Comparison of ENCODE assay signal across 1 cellular context in the genomic region with DNA sequence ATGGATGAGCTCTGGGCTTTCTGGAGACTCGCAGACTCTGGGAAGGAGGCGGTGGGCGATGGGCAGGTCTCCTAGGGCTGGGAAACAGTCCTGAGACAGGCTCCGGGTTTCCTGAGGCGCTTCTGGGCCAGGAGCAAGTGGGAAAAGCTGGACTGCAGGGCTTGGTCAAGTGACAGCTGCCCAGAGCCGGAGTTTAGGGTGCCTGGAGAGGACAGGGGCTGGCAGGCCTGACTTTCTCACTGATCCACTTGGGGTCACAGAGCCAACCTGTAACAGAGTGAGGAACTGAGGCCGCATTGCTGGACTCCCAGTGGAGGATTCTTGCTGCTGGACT.
TF ChIP-seq lines count a peak whose summit lies in the region.

No MANE protein-coding gene starts in this region.

TF ChIP-seq in GM23338, 12 proteins besides CTCF, POLR2A, EP300 and RAD21 (continued from another document):
- TF ChIP-seq, protein P1, sequence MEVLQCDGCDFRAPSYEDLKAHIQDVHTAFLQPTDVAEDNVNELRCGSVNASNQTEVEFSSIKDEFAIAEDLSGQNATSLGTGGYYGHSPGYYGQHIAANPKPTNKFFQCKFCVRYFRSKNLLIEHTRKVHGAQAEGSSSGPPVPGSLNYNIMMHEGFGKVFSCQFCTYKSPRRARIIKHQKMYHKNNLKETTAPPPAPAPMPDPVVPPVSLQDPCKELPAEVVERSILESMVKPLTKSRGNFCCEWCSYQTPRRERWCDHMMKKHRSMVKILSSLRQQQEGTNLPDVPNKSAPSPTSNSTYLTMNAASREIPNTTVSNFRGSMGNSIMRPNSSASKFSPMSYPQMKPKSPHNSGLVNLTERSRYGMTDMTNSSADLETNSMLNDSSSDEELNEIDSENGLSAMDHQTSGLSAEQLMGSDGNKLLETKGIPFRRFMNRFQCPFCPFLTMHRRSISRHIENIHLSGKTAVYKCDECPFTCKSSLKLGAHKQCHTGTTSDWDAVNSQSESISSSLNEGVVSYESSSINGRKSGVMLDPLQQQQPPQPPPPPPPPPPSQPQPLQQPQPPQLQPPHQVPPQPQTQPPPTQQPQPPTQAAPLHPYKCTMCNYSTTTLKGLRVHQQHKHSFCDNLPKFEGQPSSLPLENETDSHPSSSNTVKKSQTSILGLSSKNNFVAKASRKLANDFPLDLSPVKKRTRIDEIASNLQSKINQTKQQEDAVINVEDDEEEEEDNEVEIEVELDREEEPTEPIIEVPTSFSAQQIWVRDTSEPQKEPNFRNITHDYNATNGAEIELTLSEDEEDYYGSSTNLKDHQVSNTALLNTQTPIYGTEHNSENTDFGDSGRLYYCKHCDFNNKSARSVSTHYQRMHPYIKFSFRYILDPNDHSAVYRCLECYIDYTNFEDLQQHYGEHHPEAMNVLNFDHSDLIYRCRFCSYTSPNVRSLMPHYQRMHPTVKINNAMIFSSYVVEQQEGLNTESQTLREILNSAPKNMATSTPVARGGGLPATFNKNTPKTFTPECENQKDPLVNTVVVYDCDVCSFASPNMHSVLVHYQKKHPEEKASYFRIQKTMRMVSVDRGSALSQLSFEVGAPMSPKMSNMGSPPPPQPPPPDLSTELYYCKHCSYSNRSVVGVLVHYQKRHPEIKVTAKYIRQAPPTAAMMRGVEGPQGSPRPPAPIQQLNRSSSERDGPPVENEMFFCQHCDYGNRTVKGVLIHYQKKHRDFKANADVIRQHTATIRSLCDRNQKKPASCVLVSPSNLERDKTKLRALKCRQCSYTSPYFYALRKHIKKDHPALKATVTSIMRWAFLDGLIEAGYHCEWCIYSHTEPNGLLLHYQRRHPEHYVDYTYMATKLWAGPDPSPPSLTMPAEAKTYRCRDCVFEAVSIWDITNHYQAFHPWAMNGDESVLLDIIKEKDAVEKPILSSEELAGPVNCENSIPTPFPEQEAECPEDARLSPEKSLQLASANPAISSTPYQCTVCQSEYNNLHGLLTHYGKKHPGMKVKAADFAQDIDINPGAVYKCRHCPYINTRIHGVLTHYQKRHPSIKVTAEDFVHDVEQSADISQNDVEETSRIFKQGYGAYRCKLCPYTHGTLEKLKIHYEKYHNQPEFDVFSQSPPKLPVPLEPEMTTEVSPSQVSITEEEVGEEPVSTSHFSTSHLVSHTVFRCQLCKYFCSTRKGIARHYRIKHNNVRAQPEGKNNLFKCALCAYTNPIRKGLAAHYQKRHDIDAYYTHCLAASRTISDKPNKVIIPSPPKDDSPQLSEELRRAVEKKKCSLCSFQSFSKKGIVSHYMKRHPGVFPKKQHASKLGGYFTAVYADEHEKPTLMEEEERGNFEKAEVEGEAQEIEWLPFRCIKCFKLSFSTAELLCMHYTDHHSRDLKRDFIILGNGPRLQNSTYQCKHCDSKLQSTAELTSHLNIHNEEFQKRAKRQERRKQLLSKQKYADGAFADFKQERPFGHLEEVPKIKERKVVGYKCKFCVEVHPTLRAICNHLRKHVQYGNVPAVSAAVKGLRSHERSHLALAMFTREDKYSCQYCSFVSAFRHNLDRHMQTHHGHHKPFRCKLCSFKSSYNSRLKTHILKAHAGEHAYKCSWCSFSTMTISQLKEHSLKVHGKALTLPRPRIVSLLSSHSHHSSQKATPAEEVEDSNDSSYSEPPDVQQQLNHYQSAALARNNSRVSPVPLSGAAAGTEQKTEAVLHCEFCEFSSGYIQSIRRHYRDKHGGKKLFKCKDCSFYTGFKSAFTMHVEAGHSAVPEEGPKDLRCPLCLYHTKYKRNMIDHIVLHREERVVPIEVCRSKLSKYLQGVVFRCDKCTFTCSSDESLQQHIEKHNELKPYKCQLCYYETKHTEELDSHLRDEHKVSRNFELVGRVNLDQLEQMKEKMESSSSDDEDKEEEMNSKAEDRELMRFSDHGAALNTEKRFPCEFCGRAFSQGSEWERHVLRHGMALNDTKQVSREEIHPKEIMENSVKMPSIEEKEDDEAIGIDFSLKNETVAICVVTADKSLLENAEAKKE (CRISPR knock-in tag; IDR thresholded peaks at IDR 0.05): no peak
- TF ChIP-seq CREB1 (CRISPR knock-in tag; IDR thresholded peaks at IDR 0.05; ENCODE audit: low read depth) (no peak), NANOG (IDR thresholded peaks at IDR 0.05; ENCODE audit: borderline replicate concordance) (no peak), STAT1 (IDR thresholded peaks at IDR 0.05; ENCODE audit: unreplicated experiment) (no peak), EZH2phosphoT487 (IDR thresholded peaks at IDR 0.05; ENCODE audit: unreplicated experiment) (no peak)
- TF ChIP-seq, protein P2, sequence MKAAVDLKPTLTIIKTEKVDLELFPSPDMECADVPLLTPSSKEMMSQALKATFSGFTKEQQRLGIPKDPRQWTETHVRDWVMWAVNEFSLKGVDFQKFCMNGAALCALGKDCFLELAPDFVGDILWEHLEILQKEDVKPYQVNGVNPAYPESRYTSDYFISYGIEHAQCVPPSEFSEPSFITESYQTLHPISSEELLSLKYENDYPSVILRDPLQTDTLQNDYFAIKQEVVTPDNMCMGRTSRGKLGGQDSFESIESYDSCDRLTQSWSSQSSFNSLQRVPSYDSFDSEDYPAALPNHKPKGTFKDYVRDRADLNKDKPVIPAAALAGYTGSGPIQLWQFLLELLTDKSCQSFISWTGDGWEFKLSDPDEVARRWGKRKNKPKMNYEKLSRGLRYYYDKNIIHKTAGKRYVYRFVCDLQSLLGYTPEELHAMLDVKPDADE (IDR thresholded peaks at IDR 0.05): no peak
